8 cellular contexts compared by ENCODE assay signal in genomic region chr6:7052441-7052936, GRCh38. TPM values are rescaled to one million over a fixed set of nuclear protein-coding genes. Genes with fewer than 3 reads are reported as not detected.
A peak's percentile ranks its signal among the peaks of the same experiment; 100 is the strongest.
DNase-seq lines count a peak whose midpoint lies in the region; ATAC-seq lines count a peak whose summit lies in the region.

No MANE protein-coding gene starts in this region.

- intact Hi-C loops in posterior vena cava (cut with DNase I) = no loop called here

- ATAC-seq in GM19324 (IDR thresholded peaks at IDR 0.05; ENCODE audit: low FRiP score, unreplicated experiment) = no peak
- no peak for ATAC-seq in GM21390 (IDR thresholded peaks at IDR 0.05; ENCODE audit: unreplicated experiment)

- DNase-seq in NCI-H1092 treated with DMSO at 0.1 percent for 48 hours (lab: John Stamatoyannopoulos, UW) = peak; percentile 3
- no peak for DNase-seq in NCI-H1092 (lab: John Stamatoyannopoulos, UW)
- DNase-seq in NAMALWA (ENCODE audit: low spot score) = peak; percentile 22
- peak; percentile 79 for DNase-seq in astrocyte of the hippocampus (ENCODE audit: low read depth, low spot score)
- DNase-seq in hypothalamus (lab: John Stamatoyannopoulos, UW) = peak in 34 of 51 donors; percentile 6 to 59 (median 26)
- peak; percentile 88 for DNase-seq in posterior vena cava (ENCODE audit: low spot score)

RNA-seq across cellular contexts. Expression of gene RREB1, which starts 55.3 kb away (rescaled TPM):
- total RNA-seq in posterior vena cava = 10 to 100 TPM; 28.8 to 31.8 TPM
